Comparison of ENCODE assay signal across 8 cellular contexts in genomic region chr12:54359762-54360351, GRCh38. TPM values are rescaled to one million over a fixed set of nuclear protein-coding genes. Genes with fewer than 3 reads are reported as not detected.
DNase-seq lines count a peak whose midpoint lies in the region; ATAC-seq and TF ChIP-seq lines count a peak whose summit lies in the region.

No MANE protein-coding gene starts in this region.

- H3K4me3 Mint-ChIP-seq in CD4-positive, alpha-beta memory T cell = peak overlapping the region in 1 of 8 donors; percentile 60

- intact Hi-C loops in CD4-positive, alpha-beta memory T cell (cut with micrococcal nuclease) = loop anchor here (1.0 to 10.0 kb wide), 7 partner anchors 8 to 365 kb away; partner anchors contain the start of genes CBX5, COPZ1 and HNRNPA1

- H3K9me3 Mint-ChIP-seq in CD4-positive, alpha-beta memory T cell = no peaks in the 10 kb centered on the region

- no peak for ATAC-seq in HG03196 (IDR thresholded peaks at IDR 0.05; ENCODE audit: unreplicated experiment)
- no peak for ATAC-seq in HG02840 (IDR thresholded peaks at IDR 0.05; ENCODE audit: low FRiP score, unreplicated experiment)

- no peaks in the 10 kb centered on the region for H3K36me3 ChIP-seq in CD4-positive, alpha-beta memory T cell (ENCODE audit: insufficient read depth, low read length)
- H3K36me3 ChIP-seq in esophagus (ENCODE audit: control insufficient read depth in 2 of 2, insufficient read depth in 2 of 2, low read length in 1 of 2) = no peaks in the 10 kb centered on the region
- H3K36me3 ChIP-seq in parathyroid adenoma (ENCODE audit: control insufficient read depth, insufficient read depth, low read length) = no peaks in the 10 kb centered on the region

- no peak for DNase-seq in CD4-positive, alpha-beta memory T cell
- DNase-seq in NB4 (ENCODE audit: low read depth) (no peak), NCI-H2227 treated with DMSO at 0.1 percent for 48 hours (lab: John Stamatoyannopoulos, UW) (no peak), nucleus accumbens (lab: John Stamatoyannopoulos, UW) (no peak)

- peak overlapping the region in 1 of 7 donors; percentile 52 for H3K27ac Mint-ChIP-seq in CD4-positive, alpha-beta memory T cell

- H3K4me2 ChIP-seq in parathyroid adenoma (ENCODE audit: low read length) = peak overlapping the region; percentile 98

- H3K4me1 Mint-ChIP-seq in CD4-positive, alpha-beta memory T cell = peaks cover 14 to 25% (median 21%) of the 10 kb centered on the region in 4 donors

- CTCF ChIA-PET in CD4-positive, alpha-beta memory T cell (lab: Charles Lee; ENCODE audit: partially characterized antibody) = interaction anchor here (0.7 to 6.6 kb wide), 16 partner anchors 9 to 145 kb away, joined by 3 to 110 read pairs (median 6); partner anchors contain the start of gene COPZ1

- peak overlapping the region; percentile 82 for H2AFZ ChIP-seq in parathyroid adenoma

- peak overlapping the region; percentile 95 for H3K27ac ChIP-seq in CD4-positive, alpha-beta memory T cell (ENCODE audit: low read depth, low read length)
- H3K27ac ChIP-seq in esophagus (ENCODE audit: low read depth in 2 of 2, low read length in 1 of 2) = peak overlapping the region; percentile 78 to 85
- H3K27ac ChIP-seq in parathyroid adenoma = peak overlapping the region; percentile 92

- H3K27me3 Mint-ChIP-seq in CD4-positive, alpha-beta memory T cell = no peaks in the 10 kb centered on the region

- POLR2A ChIA-PET in CD4-positive, alpha-beta memory T cell (lab: Charles Lee; ENCODE audit: partially characterized antibody) = interaction anchor here (0.8 to 4.0 kb wide), 26 partner anchors 8 to 858 kb away, joined by 3 to 62 read pairs (median 7); partner anchors contain the start of genes CBX5, COPZ1, HNRNPA1 and ITGA5

- no peaks in the 10 kb centered on the region for H3K79me2 ChIP-seq in parathyroid adenoma

- TF ChIP-seq POLR2A in NB4 (IDR thresholded peaks at IDR 0.05; ENCODE audit: extremely low read depth, insufficient read length) = no peak

- H3K36me3 Mint-ChIP-seq in CD4-positive, alpha-beta memory T cell = peaks cover 0 to 3% of the 10 kb centered on the region in 2 donors

- H3K4me3 ChIP-seq in CD4-positive, alpha-beta memory T cell (ENCODE audit: low read length in 2 of 2) = peak overlapping the region; percentile 83 to 91
- H3K4me3 ChIP-seq in NB4 (ENCODE audit: low read depth, low read length) = peak overlapping the region; percentile 63
- H3K4me3 ChIP-seq in esophagus (ENCODE audit: low read depth in 1 of 2, low read length in 2 of 2) = peak overlapping the region; percentile 39 to 66
- H3K4me3 ChIP-seq in parathyroid adenoma (ENCODE audit: low read depth, low read length) = peak overlapping the region; percentile 99

- H3K9me3 ChIP-seq in CD4-positive, alpha-beta memory T cell (ENCODE audit: control insufficient read depth in 1 of 2, low read length in 2 of 2) = no peaks in the 10 kb centered on the region
- H3K9me3 ChIP-seq in esophagus (ENCODE audit: control insufficient read depth in 2 of 2, insufficient read depth in 1 of 2, low read depth in 1 of 2, low read length in 1 of 2) (no peaks in the 10 kb centered on the region), parathyroid adenoma (ENCODE audit: control insufficient read depth, low read length) (no peaks in the 10 kb centered on the region)

- no peak overlapping the region for H3K9ac ChIP-seq in parathyroid adenoma

- WGBS in esophagus, 2 donors = 57 to 60% methylated on average over 9 of the region's 9 CpGs

- no peaks in the 10 kb centered on the region for H3K27me3 ChIP-seq in CD4-positive, alpha-beta memory T cell (ENCODE audit: insufficient read depth, low read length)
- H3K27me3 ChIP-seq in esophagus (ENCODE audit: control insufficient read depth in 1 of 2, insufficient read depth in 2 of 2, low read length in 2 of 2) (no peaks in the 10 kb centered on the region), parathyroid adenoma (ENCODE audit: control insufficient read depth, insufficient read depth, low read length) (no peaks in the 10 kb centered on the region)

- TF ChIP-seq CTCF in NB4 (IDR thresholded peaks at IDR 0.05; ENCODE audit: low read depth, low read length) (no peak), parathyroid adenoma (IDR thresholded peaks at IDR 0.05) (no peak)

- H3K4me1 ChIP-seq in CD4-positive, alpha-beta memory T cell (ENCODE audit: insufficient read depth, low read length) = peaks cover 43% of the 10 kb centered on the region
- no peaks in the 10 kb centered on the region for H3K4me1 ChIP-seq in esophagus (ENCODE audit: control insufficient read depth in 2 of 2, insufficient read depth in 2 of 2, low read length in 1 of 2)
- peaks cover 21% of the 10 kb centered on the region for H3K4me1 ChIP-seq in parathyroid adenoma

RNA-seq across cellular contexts. Expression of gene GPR84, which starts 4.4 kb away (rescaled TPM):
- under 1 TPM in 1 of 2 experiments, not detected in 1; 0.36 TPM for total RNA-seq in CD4-positive, alpha-beta memory T cell
- polyA plus RNA-seq in CD4-positive, alpha-beta memory T cell = not detected
- under 1 TPM; 0.29 TPM for polyA plus RNA-seq in esophagus

RNA-seq across cellular contexts. Expression of gene ZNF385A, which starts 24.7 kb away (rescaled TPM):
- total RNA-seq in CD4-positive, alpha-beta memory T cell = 1 to 10 TPM; 1.8 to 2.1 TPM
- polyA plus RNA-seq in CD4-positive, alpha-beta memory T cell = not detected
- polyA plus RNA-seq in esophagus = 10 to 100 TPM; 44.6 to 49.9 TPM

RNA-seq across cellular contexts. Expression of gene COPZ1, which starts 34.9 kb away (rescaled TPM):
- total RNA-seq in CD4-positive, alpha-beta memory T cell = 10 to 100 TPM; 81.6 to 92.0 TPM
- 100 to 1,000 TPM; 149 to 200 TPM for polyA plus RNA-seq in CD4-positive, alpha-beta memory T cell
- 10 to 100 TPM; 48.8 to 85.0 TPM for polyA plus RNA-seq in esophagus

RNA-seq across cellular contexts. Expression of gene NFE2, which starts 59.0 kb away (rescaled TPM):
- total RNA-seq in CD4-positive, alpha-beta memory T cell = not detected
- under 1 TPM in 1 of 2 donors, not detected in 1; 0.25 TPM for polyA plus RNA-seq in CD4-positive, alpha-beta memory T cell
- under 1 TPM; 0.08 to 0.09 TPM for polyA plus RNA-seq in esophagus

RNA-seq across cellular contexts. Expression of gene ITGA5, which starts 59.2 kb away (rescaled TPM):
- total RNA-seq in CD4-positive, alpha-beta memory T cell = 100 to 1,000 TPM; 158 to 162 TPM
- polyA plus RNA-seq in CD4-positive, alpha-beta memory T cell = 10 to 100 TPM; 28.8 to 64.7 TPM
- 10 to 100 TPM; 20.0 to 42.8 TPM for polyA plus RNA-seq in esophagus

Comparison
In these comparisons a context has a peak if more than half of its experiments do, and no peak if none do; other contexts are left out.
1. RNA of gene ZNF385A, which starts 24.7 kb away (polyA plus RNA-seq): 44.6 to 49.9 TPM in esophagus; not detected in CD4-positive, alpha-beta memory T cell; every median in the first group is over 10 times any median in the second.
2. Peak in every context shown above with its lines, with median percentiles within 50 percentile points of each other: H3K27ac ChIP-seq and H3K4me3 ChIP-seq.